ENCODE assay signal across 8 cellular contexts in the genomic region with DNA sequence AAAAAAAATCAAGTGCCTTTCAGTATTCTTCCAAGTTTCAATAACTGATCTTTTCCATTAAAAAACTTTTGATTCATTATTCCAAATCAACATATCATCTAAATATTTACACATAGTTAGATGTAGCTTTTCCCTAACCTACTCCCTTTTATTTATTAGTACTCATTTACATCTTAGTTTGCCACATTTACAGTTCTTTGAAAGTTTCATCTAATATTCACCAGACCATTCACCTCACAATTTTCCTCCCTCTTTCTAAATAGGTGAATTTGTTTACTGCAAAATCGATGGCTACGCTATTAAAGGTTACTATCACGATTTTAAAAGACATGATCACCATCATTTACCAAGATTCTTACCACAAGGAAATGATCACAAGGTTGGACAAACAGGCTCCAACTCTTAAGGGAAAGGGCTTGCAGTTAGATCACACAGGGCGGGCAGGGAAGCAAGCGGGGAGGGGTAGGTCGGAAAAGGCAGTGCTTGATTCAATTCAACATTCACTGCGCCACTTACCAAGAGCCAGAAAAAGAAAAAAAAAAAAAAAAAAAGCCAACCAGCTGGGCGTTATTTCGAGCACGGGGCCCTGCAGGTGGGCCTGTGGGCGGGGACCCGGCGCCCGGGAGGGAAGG. TPM values are rescaled to one million over a fixed set of nuclear protein-coding genes. Genes with fewer than 3 reads are reported as not detected.
DNase-seq lines count a peak whose midpoint lies in the region; ATAC-seq and TF ChIP-seq lines count a peak whose summit lies in the region.

No MANE protein-coding gene starts in this region.

- H3K9me3 ChIP-seq in breast epithelium: no peaks in the 10 kb centered on the region

- no peak for TF ChIP-seq POLR2A in breast epithelium (IDR thresholded peaks at IDR 0.05)

- H3K27ac ChIP-seq in breast epithelium: peak overlapping the region; percentile 97 to 99
- peak overlapping the region; percentile 95 for H3K27ac ChIP-seq in urinary bladder (ENCODE audit: low read depth)

- no peaks in the 10 kb centered on the region for H3K27me3 ChIP-seq in breast epithelium

- intact Hi-C loops in breast epithelium (cut with DNase I; ENCODE audit: low total_unique reads): no loop called here

- H3K36me3 ChIP-seq in breast epithelium (peaks cover 3% of the 10 kb centered on the region), urinary bladder (ENCODE audit: insufficient read depth) (no peaks in the 10 kb centered on the region)

- WGBS in urinary bladder: 2% methylated on average over 14 of the region's 14 CpGs

- H3K4me1 ChIP-seq in breast epithelium: peaks cover 0 to 17% of the 10 kb centered on the region in 2 donors
- H3K4me1 ChIP-seq in urinary bladder (ENCODE audit: insufficient read depth): no peaks in the 10 kb centered on the region

- H3K4me3 ChIP-seq in AG09309 (ENCODE audit: control insufficient read depth, low read depth, low read length) (peak overlapping the region; percentile 99), breast epithelium (peak overlapping the region; percentile 84 to 99 (median 94)), urinary bladder (ENCODE audit: low read depth, low read length) (peak overlapping the region; percentile 95)

- TF ChIP-seq CTCF in AG09309 (IDR thresholded peaks at IDR 0.05; ENCODE audit: control insufficient read depth, insufficient read depth, low read depth, low read length, missing control alignments) (no peak), breast epithelium (IDR thresholded peaks at IDR 0.05) (no peak)

- DNase-seq in AG09309 (ENCODE audit: low read depth): no peak
- peak; percentile 77 for DNase-seq in HT-29 (ENCODE audit: low spot score)
- no peak for DNase-seq in breast epithelium (ENCODE audit: low spot score in 2 of 2)
- peak; percentile 56 for DNase-seq in medulla oblongata (ENCODE audit: extremely low spot score)
- no peak for DNase-seq in EL
- no peak for DNase-seq in COR-L47 (lab: John Stamatoyannopoulos, UW)

- no peak for ATAC-seq in GM19351 (IDR thresholded peaks at IDR 0.05; ENCODE audit: unreplicated experiment)

RNA-seq across cellular contexts. Expression of a gene that starts 0.6 kb away (rescaled TPM):
- 26.4 and 29.8 TPM in 2 replicates for total RNA-seq in HT-29 (2014; rRNA removed; shearing (Covaris generic))
- total RNA-seq in breast epithelium: 100 to 1,000 TPM in 2 of 3 donors, 10 to 100 TPM in 1; 85.9 to 154 (median 128) TPM
- 212 TPM for total RNA-seq in urinary bladder
- 65.3 TPM for polyA plus RNA-seq in urinary bladder

Comparison
In these comparisons a context has a peak if more than half of its experiments do, and no peak if none do; other contexts are left out.
1. DNase-seq: peak in HT-29 (single experiment) and medulla oblongata (single experiment); none in AG09309 (single experiment), breast epithelium (0 of 2), EL (single experiment) and COR-L47 (single experiment).
2. Peak in every context shown above with its lines, with median percentiles within 50 percentile points of each other: H3K4me3 ChIP-seq.